19 cellular contexts compared by ENCODE assay signal in genomic region chr2:109624339-109624738, GRCh38. TPM values are rescaled to one million over a fixed set of nuclear protein-coding genes. Genes with fewer than 3 reads are reported as not detected.
DNase-seq lines count a peak whose midpoint lies in the region; ATAC-seq and TF ChIP-seq lines count a peak whose summit lies in the region.
"Had no signal": no experiment of that assay in that cellular context is flagged by ENCODE, and none has a peak within 500 bp of the region (broad histone marks: within the 10 kb centered on the region; RNA-seq: fewer than 3 reads in every experiment).

No MANE protein-coding gene starts in this region.

- H3K9me3 Mint-ChIP-seq in activated naive CD8-positive, alpha-beta T cell treated with anti-CD3 and anti-CD28 coated beads, Interleukin-2, amount 50 U/mL, for 24 hours = no peaks in the 10 kb centered on the region
- no peaks in the 10 kb centered on the region for H3K9me3 Mint-ChIP-seq in activated naive CD8-positive, alpha-beta T cell treated with anti-CD3 and anti-CD28 coated beads for 36 hours
- H3K9me3 Mint-ChIP-seq: CD14-positive monocyte, HFFc6, IgD-negative memory B cell had no signal

- H3K27ac ChIP-seq in right lobe of liver = peak overlapping the region; percentile 66 to 84 (median 75)
- H3K27ac ChIP-seq: BLaER1 had no signal

- no peak for DNase-seq in activated naive CD8-positive, alpha-beta T cell treated with anti-CD3 and anti-CD28 coated beads, Interleukin-2, amount 50 U/mL, for 24 hours
- no peak for DNase-seq in activated naive CD8-positive, alpha-beta T cell treated with anti-CD3 and anti-CD28 coated beads for 36 hours
- DNase-seq in amniotic epithelial cell (ENCODE audit: low read depth) (peak; percentile 76), right lobe of liver (no peak)
- no peak for DNase-seq in activated CD8-positive, alpha-beta memory T cell treated with anti-CD3 and anti-CD28 coated beads, Interleukin-2, amount 50 U/mL, for 4 hours
- no peak for DNase-seq in stimulated activated naive CD4-positive, alpha-beta T cell treated with Interleukin-2 at 50 U/mL for 16 hours (lab: John Stamatoyannopoulos, UW)
- DNase-seq: 8988T; Calu3; CD4-positive, alpha-beta memory T cell; DMS79 treated with DMSO at 0.1 percent for 48 hours; GF-D8; GOT3; H7; HFFc6 had no signal

- no peaks in the 10 kb centered on the region for H3K27me3 ChIP-seq in right lobe of liver
- H3K27me3 ChIP-seq: BLaER1 had no signal

- H3K4me1 Mint-ChIP-seq in activated naive CD8-positive, alpha-beta T cell treated with anti-CD3 and anti-CD28 coated beads, Interleukin-2, amount 50 U/mL, for 24 hours = no peaks in the 10 kb centered on the region
- no peaks in the 10 kb centered on the region for H3K4me1 Mint-ChIP-seq in activated naive CD8-positive, alpha-beta T cell treated with anti-CD3 and anti-CD28 coated beads for 36 hours
- H3K4me1 Mint-ChIP-seq: CD14-positive monocyte; CD4-positive, alpha-beta memory T cell; IgD-negative memory B cell had no signal

- H3K36me3 ChIP-seq in right lobe of liver = no peaks in the 10 kb centered on the region
- H3K36me3 ChIP-seq: BLaER1 had no signal

- 62% methylated on average over 3 of the region's 4 CpGs for WGBS in right lobe of liver (ENCODE audit: insufficient coverage, low coverage, low lambda C conversion rate, missing lambda C conversion rate)

- H3K9me3 ChIP-seq in right lobe of liver = no peaks in the 10 kb centered on the region
- H3K9me3 ChIP-seq: BLaER1 had no signal

- no peak overlapping the region for H3K27ac Mint-ChIP-seq in activated naive CD8-positive, alpha-beta T cell treated with anti-CD3 and anti-CD28 coated beads, Interleukin-2, amount 50 U/mL, for 24 hours
- no peak overlapping the region for H3K27ac Mint-ChIP-seq in activated naive CD8-positive, alpha-beta T cell treated with anti-CD3 and anti-CD28 coated beads for 36 hours
- H3K27ac Mint-ChIP-seq: CD4-positive, alpha-beta memory T cell; HFFc6 had no signal

- intact Hi-C loops in right lobe of liver (cut with DNase I) = no loop called here

- peaks cover 0 to 30% (median 11%) of the 10 kb centered on the region in 4 donors for H3K4me1 ChIP-seq in right lobe of liver
- H3K4me1 ChIP-seq: BLaER1 had no signal

- H3K36me3 Mint-ChIP-seq in activated naive CD8-positive, alpha-beta T cell treated with anti-CD3 and anti-CD28 coated beads, Interleukin-2, amount 50 U/mL, for 24 hours (ENCODE audit: low read depth) = no peaks in the 10 kb centered on the region
- no peaks in the 10 kb centered on the region for H3K36me3 Mint-ChIP-seq in activated naive CD8-positive, alpha-beta T cell treated with anti-CD3 and anti-CD28 coated beads for 36 hours
- H3K36me3 Mint-ChIP-seq: CD14-positive monocyte; CD4-positive, alpha-beta memory T cell; IgD-negative memory B cell had no signal

- no peak for TF ChIP-seq CTCF in right lobe of liver (IDR thresholded peaks at IDR 0.05)

- H3K4me3 ChIP-seq in right lobe of liver = no peak overlapping the region
- H3K4me3 ChIP-seq: BLaER1 had no signal

- ATAC-seq in activated naive CD8-positive, alpha-beta T cell treated with anti-CD3 and anti-CD28 coated beads, Interleukin-2, amount 50 U/mL, for 24 hours = peak; percentile 4
- peak in 1 of 4 donors; percentile 3 for ATAC-seq in right lobe of liver
- ATAC-seq in GM21576 (IDR thresholded peaks at IDR 0.05; ENCODE audit: unreplicated experiment) = no peak
- ATAC-seq: HCT116 had no signal

- H3K4me3 Mint-ChIP-seq in activated naive CD8-positive, alpha-beta T cell treated with anti-CD3 and anti-CD28 coated beads, Interleukin-2, amount 50 U/mL, for 24 hours = no peak overlapping the region
- no peak overlapping the region for H3K4me3 Mint-ChIP-seq in activated naive CD8-positive, alpha-beta T cell treated with anti-CD3 and anti-CD28 coated beads for 36 hours
- H3K4me3 Mint-ChIP-seq: CD4-positive, alpha-beta memory T cell; HFFc6; IgD-negative memory B cell had no signal

- peaks cover 27% of the 10 kb centered on the region for H3K27me3 Mint-ChIP-seq in activated naive CD8-positive, alpha-beta T cell treated with anti-CD3 and anti-CD28 coated beads, Interleukin-2, amount 50 U/mL, for 24 hours
- H3K27me3 Mint-ChIP-seq in activated naive CD8-positive, alpha-beta T cell treated with anti-CD3 and anti-CD28 coated beads for 36 hours = peaks cover 30% of the 10 kb centered on the region

- TF ChIP-seq POLR2A in right lobe of liver (IDR thresholded peaks at IDR 0.05) = no peak

RNA-seq across cellular contexts. Expression of gene SOWAHC, which starts 10.2 kb away (rescaled TPM):
- under 1 TPM; 0.14 to 0.31 TPM for total RNA-seq in activated naive CD8-positive, alpha-beta T cell treated with anti-CD3 and anti-CD28 coated beads for 36 hours
- total RNA-seq in right lobe of liver = 10 to 100 TPM; 13.0 to 55.1 (median 34.4) TPM

RNA-seq across cellular contexts. Expression of gene SEPTIN10, which starts 10.6 kb away (rescaled TPM):
- under 1 TPM; 0.21 to 0.56 TPM for total RNA-seq in activated naive CD8-positive, alpha-beta T cell treated with anti-CD3 and anti-CD28 coated beads for 36 hours
- 10 to 100 TPM; 34.6 to 52.8 (median 40.8) TPM for total RNA-seq in right lobe of liver

Comparison
In these comparisons a context has a peak if more than half of its experiments do, and no peak if none do; other contexts are left out.
1. RNA of gene SOWAHC, which starts 10.2 kb away (total RNA-seq): 13.0 to 55.1 TPM in right lobe of liver; 0.14 to 0.31 TPM in activated naive CD8-positive, alpha-beta T cell treated with anti-CD3 and anti-CD28 coated beads for 36 hours; every median in the first group is over 10 times any median in the second.
2. RNA of gene SEPTIN10, which starts 10.6 kb away (total RNA-seq): 34.6 to 52.8 TPM in right lobe of liver; 0.21 to 0.56 TPM in activated naive CD8-positive, alpha-beta T cell treated with anti-CD3 and anti-CD28 coated beads for 36 hours; every median in the first group is over 10 times any median in the second.